8 cellular contexts compared by ENCODE assay signal in the genomic region with DNA sequence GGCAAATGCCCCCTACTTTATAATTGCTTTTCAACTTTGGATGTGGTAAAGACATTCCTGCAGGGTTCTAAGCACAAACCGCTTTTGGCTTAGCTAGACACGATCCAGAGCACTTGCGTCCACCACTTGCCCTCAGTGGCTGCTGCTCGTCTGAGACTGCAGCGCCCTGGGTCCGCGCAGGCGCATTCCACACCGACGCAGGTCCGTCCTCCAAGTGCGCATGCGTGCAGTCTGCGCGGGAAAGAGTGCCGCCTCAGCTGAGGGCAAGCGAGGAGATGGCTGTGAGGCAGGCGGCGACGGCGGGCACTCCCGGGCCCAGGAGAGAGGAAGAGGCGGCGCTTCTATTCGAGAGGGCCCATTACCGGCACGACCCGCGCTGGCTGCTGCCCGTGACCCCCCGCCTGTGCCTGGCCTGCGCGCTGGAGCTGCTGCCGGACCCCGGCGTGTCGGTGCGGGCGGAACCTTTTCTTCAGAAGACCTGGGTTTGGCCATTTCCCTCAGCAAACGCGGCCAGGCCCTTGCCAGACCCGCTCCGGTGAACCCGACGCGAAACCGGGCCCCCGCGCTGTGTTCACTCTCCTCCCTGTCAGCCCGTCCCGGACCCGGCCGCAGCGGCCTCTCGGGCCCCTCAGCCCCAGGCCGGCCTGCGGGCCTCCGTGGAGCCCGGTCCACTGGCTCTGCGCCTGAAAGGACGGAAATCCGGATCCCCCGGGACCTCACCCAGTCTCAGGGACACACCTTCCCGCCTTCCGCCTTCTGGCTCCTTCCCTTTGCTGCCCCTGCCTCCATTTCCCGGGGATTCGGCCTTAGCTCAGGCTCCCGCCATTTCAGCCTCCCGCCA. TPM values are rescaled to one million over a fixed set of nuclear protein-coding genes. Genes with fewer than 3 reads are reported as not detected.
DNase-seq lines count a peak whose midpoint lies in the region; ATAC-seq and TF ChIP-seq lines count a peak whose summit lies in the region.

Gene MEI1 (plus strand): TSS at position 240 of the 841 bp plus-strand sequence. CDS start 36 bp downstream, at position 276.

- H3K4me3 Mint-ChIP-seq in activated naive CD4-positive, alpha-beta T cell treated with anti-CD3 and anti-CD28 coated beads, Interleukin-2, amount 50 U/mL, for 24 hours: peak within 1 kb of the TSS; percentile 70

- intact Hi-C loops in left cardiac atrium (cut with DNase I): loop anchor here (5.0 to 10.0 kb wide), 4 partner anchors 105 to 243 kb away; partner anchors contain the start of genes CCDC134 (in 1 of the 2) and TNFRSF13C (in 1 of the 2)

- peak within 1 kb of the TSS; percentile 13 for H3K4me3 ChIP-seq in skeletal muscle cell (ENCODE audit: low read depth, low read length)

- H3K27me3 Mint-ChIP-seq in activated naive CD4-positive, alpha-beta T cell treated with anti-CD3 and anti-CD28 coated beads, Interleukin-2, amount 50 U/mL, for 24 hours: no peaks in the 10 kb centered on the region

- H3K27ac ChIP-seq in RWPE1: no peak within 1 kb of the TSS

- POLR2A ChIA-PET in RWPE1 (lab: Yijun Ruan, JAX; ENCODE audit: low non-redundant PET): interaction anchor here (0.6 kb wide), 1 partner anchor 124 kb away, joined by 7 read pairs; no protein-coding TSS in a partner anchor

- no peak for TF ChIP-seq CTCF in RWPE1 (conservative IDR thresholded peaks at IDR 0.05; ENCODE audit: low read depth)

- H3K4me1 Mint-ChIP-seq in activated naive CD4-positive, alpha-beta T cell treated with anti-CD3 and anti-CD28 coated beads, Interleukin-2, amount 50 U/mL, for 24 hours: peaks cover 11% of the 10 kb centered on the region

- H3K27ac Mint-ChIP-seq in activated naive CD4-positive, alpha-beta T cell treated with anti-CD3 and anti-CD28 coated beads, Interleukin-2, amount 50 U/mL, for 24 hours: peak within 1 kb of the TSS; percentile 93

- H3K36me3 Mint-ChIP-seq in activated naive CD4-positive, alpha-beta T cell treated with anti-CD3 and anti-CD28 coated beads, Interleukin-2, amount 50 U/mL, for 24 hours: no peaks in the 10 kb centered on the region

- CTCF ChIA-PET in RWPE1 (lab: Yijun Ruan, JAX): interaction anchor here (0.5 to 1.4 kb wide), 2 partner anchors 47 to 241 kb away, joined by 3 to 6 read pairs; no protein-coding TSS in a partner anchor

- no peaks in the 10 kb centered on the region for H3K9me3 Mint-ChIP-seq in activated naive CD4-positive, alpha-beta T cell treated with anti-CD3 and anti-CD28 coated beads, Interleukin-2, amount 50 U/mL, for 24 hours

- ATAC-seq in left cardiac atrium: peak; percentile 78 to 81
- no peak for ATAC-seq in HG02571 (IDR thresholded peaks at IDR 0.05; ENCODE audit: unreplicated experiment)
- ATAC-seq in HG03439 (IDR thresholded peaks at IDR 0.05; ENCODE audit: unreplicated experiment): no peak

- peak; percentile 90 for DNase-seq in Ammon's horn (ENCODE audit: low spot score)
- peak; percentile 75 for DNase-seq in RWPE1 (ENCODE audit: low spot score)
- DNase-seq in left cardiac atrium: peak; percentile 92
- peak; percentile 6 for DNase-seq in skeletal muscle cell (ENCODE audit: low read depth)
- no peak for DNase-seq in NCI-H1105 (lab: John Stamatoyannopoulos, UW)

RNA-seq across cellular contexts. Expression of gene MEI1, which starts in this region (rescaled TPM):
- 1 to 10 TPM in 1 of 2 donors, under 1 TPM in 1; 0.42 to 1.7 TPM for total RNA-seq in left cardiac atrium

Comparison
In these comparisons a context has a peak if more than half of its experiments do, and no peak if none do; other contexts are left out.
1. ATAC-seq: peak in left cardiac atrium (2 of 2); none in HG02571 (single experiment) and HG03439 (single experiment).